Comparison of ENCODE assay signal across 13 cellular contexts in genomic region chr5:121981254-121981653, GRCh38.
"Had no signal": no experiment of that assay in that cellular context is flagged by ENCODE, and none has a peak within 500 bp of the region (broad histone marks: within the 10 kb centered on the region; RNA-seq: fewer than 3 reads in every experiment).

No MANE protein-coding gene starts in this region.

- H3K4me3 ChIP-seq: lung, tibial nerve had no signal

- ATAC-seq: left colon; stimulated activated memory B cell treated with anti-CD40 and anti-IgM and Interleukin-4, amounts not matched to agents 10 μg/mL and 1 μg/mL and 100 μg/mL, for 72 hours had no signal

- DNase-seq: activated B cell treated with CpG ODN at 0.5 μM for 24 hours; activated CD4-positive, alpha-beta T cell treated with anti-CD3 and anti-CD28 coated beads for 48 hours; activated CD8-positive, alpha-beta memory T cell treated with anti-CD3 and anti-CD28 coated beads for 24 hours; activated effector memory CD4-positive, alpha-beta T cell treated with Interleukin-2 at 50 U/mL for 16 hours; amniotic stem cell; left colon; retina; substantia nigra had no signal

- H3K9me3 Mint-ChIP-seq: activated B cell treated with CpG ODN at 0.5 μM for 24 hours; activated naive CD4-positive, alpha-beta T cell treated with anti-CD3 and anti-CD28 coated beads, Interleukin-2, amount 50 U/mL, for 24 hours; stimulated activated memory B cell treated with anti-CD40 and anti-IgM and Interleukin-4, amounts not matched to agents 10 μg/mL and 1 μg/mL and 100 μg/mL, for 72 hours had no signal

- H3K27ac Mint-ChIP-seq: activated B cell treated with CpG ODN at 0.5 μM for 24 hours; stimulated activated memory B cell treated with anti-CD40 and anti-IgM and Interleukin-4, amounts not matched to agents 10 μg/mL and 1 μg/mL and 100 μg/mL, for 72 hours had no signal

- H3K9me3 ChIP-seq: neutrophil, tibial nerve had no signal

- H3K4me3 Mint-ChIP-seq: activated B cell treated with CpG ODN at 0.5 μM for 24 hours; activated naive CD4-positive, alpha-beta T cell treated with anti-CD3 and anti-CD28 coated beads, Interleukin-2, amount 50 U/mL, for 24 hours; stimulated activated memory B cell treated with anti-CD40 and anti-IgM and Interleukin-4, amounts not matched to agents 10 μg/mL and 1 μg/mL and 100 μg/mL, for 72 hours had no signal

- H3K36me3 ChIP-seq: neutrophil, tibial nerve had no signal

- H3K27me3 Mint-ChIP-seq: activated B cell treated with CpG ODN at 0.5 μM for 24 hours; activated naive CD4-positive, alpha-beta T cell treated with anti-CD3 and anti-CD28 coated beads, Interleukin-2, amount 50 U/mL, for 24 hours; stimulated activated memory B cell treated with anti-CD40 and anti-IgM and Interleukin-4, amounts not matched to agents 10 μg/mL and 1 μg/mL and 100 μg/mL, for 72 hours had no signal

- H3K27ac ChIP-seq: neutrophil had no signal

- H3K27me3 ChIP-seq: neutrophil, tibial nerve had no signal
